Comparison of ENCODE assay signal across 8 cellular contexts in the genomic region with DNA sequence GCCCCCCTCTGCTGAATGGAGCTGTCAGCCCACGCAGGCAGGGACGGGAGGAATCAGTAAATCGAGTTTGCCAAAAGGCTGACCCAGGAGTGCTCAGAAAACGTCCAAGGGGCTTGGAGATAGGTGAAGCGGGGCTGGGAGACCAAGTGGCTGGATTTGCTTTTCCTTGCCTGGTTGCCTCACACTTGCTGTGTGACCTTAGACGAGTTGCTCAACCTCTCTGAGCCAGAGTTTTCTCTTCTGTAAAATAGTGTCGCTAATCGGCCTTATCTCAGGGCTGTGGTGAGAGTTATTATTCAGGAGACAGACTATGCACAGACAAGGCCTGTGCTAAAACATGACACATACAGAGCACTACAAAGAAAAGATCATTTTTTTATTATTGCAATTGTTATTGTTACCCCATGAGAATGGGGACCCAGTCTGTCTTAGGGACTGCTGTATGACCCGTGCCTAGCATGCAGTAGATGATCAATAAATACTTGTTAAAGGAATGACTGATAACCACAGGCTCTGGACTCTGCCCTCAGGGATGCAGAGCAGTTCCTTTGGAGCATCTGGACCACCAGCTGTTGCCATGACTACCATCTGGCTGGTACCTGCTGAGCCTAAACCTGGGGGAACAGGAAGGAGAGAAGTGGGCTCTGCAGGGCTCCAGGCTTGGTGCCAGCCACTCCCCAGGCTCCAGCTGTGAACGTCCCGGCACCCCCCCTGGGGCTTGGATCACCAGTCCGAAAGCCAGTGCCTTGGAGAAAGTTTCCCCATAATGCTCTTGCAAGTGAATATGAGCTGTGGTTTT. TPM values are rescaled to one million over a fixed set of nuclear protein-coding genes. Genes with fewer than 3 reads are reported as not detected.
DNase-seq lines count a peak whose midpoint lies in the region; ATAC-seq, FAIRE-seq and TF ChIP-seq lines count a peak whose summit lies in the region.

No MANE protein-coding gene starts in this region.

- H4K20me1 ChIP-seq in keratinocyte (ENCODE audit: control insufficient read depth, extremely low read depth, insufficient read depth, low read length), result peaks cover 5% of the 10 kb centered on the region

- no peaks in the 10 kb centered on the region for H3K9me1 ChIP-seq in keratinocyte (ENCODE audit: control insufficient read depth, extremely low read depth, insufficient read depth, low read length)

- H3K4me3 Mint-ChIP-seq in activated naive CD4-positive, alpha-beta T cell treated with anti-CD3 and anti-CD28 coated beads, Interleukin-2, amount 10 ng/mL, durations not matched to agents 7 days and 5 days, result peak overlapping the region; percentile 60
- peak overlapping the region; percentile 70 for H3K4me3 Mint-ChIP-seq in activated CD8-positive, alpha-beta T cell treated with anti-CD3 and anti-CD28 coated beads for 36 hours

- H3K27me3 Mint-ChIP-seq in activated naive CD4-positive, alpha-beta T cell treated with anti-CD3 and anti-CD28 coated beads, Interleukin-2, amount 10 ng/mL, durations not matched to agents 7 days and 5 days, result peaks cover 77% of the 10 kb centered on the region
- peaks cover 20% of the 10 kb centered on the region for H3K27me3 Mint-ChIP-seq in activated CD8-positive, alpha-beta T cell treated with anti-CD3 and anti-CD28 coated beads for 36 hours

- no peak overlapping the region for H3K27ac ChIP-seq in keratinocyte (ENCODE audit: control insufficient read depth, insufficient read depth, low read length)
- peak overlapping the region in 1 of 4 donors; percentile 45 for H3K27ac ChIP-seq in upper lobe of left lung

- FAIRE-seq in keratinocyte (lab: Jason Lieb, UNC), result no peak

- H3K27ac Mint-ChIP-seq in activated naive CD4-positive, alpha-beta T cell treated with anti-CD3 and anti-CD28 coated beads, Interleukin-2, amount 10 ng/mL, durations not matched to agents 7 days and 5 days, result no peak overlapping the region
- no peak overlapping the region for H3K27ac Mint-ChIP-seq in activated CD8-positive, alpha-beta T cell treated with anti-CD3 and anti-CD28 coated beads for 36 hours

- POLR2A ChIA-PET in activated CD8-positive, alpha-beta T cell treated with anti-CD3 and anti-CD28 coated beads for 36 hours (lab: Charles Lee), result interaction anchor here (0.6 to 0.8 kb wide), 3 partner anchors 65 to 349 kb away, joined by 3 read pairs; no protein-coding TSS in a partner anchor

- no peak for TF ChIP-seq CTCF in activated CD8-positive, alpha-beta T cell treated with anti-CD3 and anti-CD28 coated beads for 36 hours (IDR thresholded peaks at IDR 0.05)
- no peak for TF ChIP-seq CTCF in keratinocyte (optimal IDR thresholded peaks at IDR 0.05 in 1 of 3, IDR thresholded peaks at IDR 0.05 in 1 of 3, conservative IDR thresholded peaks at IDR 0.05 in 1 of 3; ENCODE audit: extremely low read depth in 1 of 3, insufficient read depth in 2 of 3, low read length in 3 of 3)
- no peak for TF ChIP-seq CTCF in upper lobe of left lung (IDR thresholded peaks at IDR 0.05)

- dilution Hi-C loops in keratinocyte (cut with MboI; ENCODE audit: extremely low pct_ligation_motif_present, low sequenced_read_pairs), result no loop called here

- 29 to 64% methylated on average over 4 to 12 of the region's 12 CpGs for WGBS in upper lobe of left lung, 2 donors

- H3K4me1 ChIP-seq in keratinocyte (ENCODE audit: control insufficient read depth, extremely low read depth, insufficient read depth, low read length) (peaks cover 8% of the 10 kb centered on the region), upper lobe of left lung (peaks cover 24 to 36% (median 30%) of the 10 kb centered on the region in 4 donors)

- TF ChIP-seq POLR2A in upper lobe of left lung (IDR thresholded peaks at IDR 0.05), result no peak

- H3K4me3 ChIP-seq in keratinocyte (ENCODE audit: control insufficient read depth in 2 of 3, extremely low read depth in 1 of 3, insufficient read depth in 2 of 3, low read depth in 1 of 3, low read length in 3 of 3) (peak overlapping the region; percentile 20 to 57 (median 50)), upper lobe of left lung (peak overlapping the region; percentile 6 to 60 (median 50))

- peak overlapping the region; percentile 29 for H2AFZ ChIP-seq in keratinocyte (ENCODE audit: control insufficient read depth, low read length)

- H3K36me3 ChIP-seq in keratinocyte (ENCODE audit: control insufficient read depth in 2 of 2, extremely low read depth in 1 of 2, insufficient read depth in 2 of 2, low read length in 2 of 2), result no peaks in the 10 kb centered on the region
- H3K36me3 ChIP-seq in upper lobe of left lung, result no peaks in the 10 kb centered on the region

- peak; percentile 5 for ATAC-seq in activated CD8-positive, alpha-beta T cell treated with anti-CD3 and anti-CD28 coated beads for 36 hours
- ATAC-seq in upper lobe of left lung (ENCODE audit: low FRiP score in 2 of 2), result peak in 1 of 2 donors; percentile 2
- no peak for ATAC-seq in HG03460 (IDR thresholded peaks at IDR 0.05; ENCODE audit: unreplicated experiment)
- no peak for ATAC-seq in HG03159 (IDR thresholded peaks at IDR 0.05; ENCODE audit: unreplicated experiment)

- TF ChIP-seq EP300 in upper lobe of left lung (IDR thresholded peaks at IDR 0.05), result no peak

- no peaks in the 10 kb centered on the region for H3K9me3 Mint-ChIP-seq in activated naive CD4-positive, alpha-beta T cell treated with anti-CD3 and anti-CD28 coated beads, Interleukin-2, amount 10 ng/mL, durations not matched to agents 7 days and 5 days
- H3K9me3 Mint-ChIP-seq in activated CD8-positive, alpha-beta T cell treated with anti-CD3 and anti-CD28 coated beads for 36 hours, result no peaks in the 10 kb centered on the region

- H3K4me2 ChIP-seq in keratinocyte (ENCODE audit: control insufficient read depth, extremely low read depth, insufficient read depth, low read depth, low read length), result peak overlapping the region; percentile 71

- no peaks in the 10 kb centered on the region for H3K9me3 ChIP-seq in keratinocyte (ENCODE audit: control insufficient read depth, low read depth, low read length)
- no peaks in the 10 kb centered on the region for H3K9me3 ChIP-seq in upper lobe of left lung

- intact Hi-C loops in activated CD8-positive, alpha-beta T cell treated with anti-CD3 and anti-CD28 coated beads for 36 hours (cut with micrococcal nuclease), result loop anchor here (1.0 kb wide), 1 partner anchor 121 kb away; no protein-coding TSS in a partner anchor

- H3K27me3 ChIP-seq in keratinocyte (ENCODE audit: control insufficient read depth, extremely low read depth, insufficient read depth, low read length), result peaks cover 72% of the 10 kb centered on the region
- peaks cover 0 to 11% (median 0%) of the 10 kb centered on the region in 4 donors for H3K27me3 ChIP-seq in upper lobe of left lung

- no peaks in the 10 kb centered on the region for H3K36me3 Mint-ChIP-seq in activated naive CD4-positive, alpha-beta T cell treated with anti-CD3 and anti-CD28 coated beads, Interleukin-2, amount 10 ng/mL, durations not matched to agents 7 days and 5 days
- no peaks in the 10 kb centered on the region for H3K36me3 Mint-ChIP-seq in activated CD8-positive, alpha-beta T cell treated with anti-CD3 and anti-CD28 coated beads for 36 hours (ENCODE audit: low read depth)

- H3K9ac ChIP-seq in keratinocyte (ENCODE audit: control insufficient read depth, extremely low read depth, insufficient read depth, low read length), result peak overlapping the region; percentile 40

- DNase-seq in activated naive CD4-positive, alpha-beta T cell treated with anti-CD3 and anti-CD28 coated beads, Interleukin-2, amount 10 ng/mL, durations not matched to agents 7 days and 5 days, result no peak
- DNase-seq in activated naive CD4-positive, alpha-beta T cell (lab: John Stamatoyannopoulos, UW), result no peak
- DNase-seq in activated CD8-positive, alpha-beta T cell treated with anti-CD3 and anti-CD28 coated beads for 36 hours, result no peak
- DNase-seq in keratinocyte (ENCODE audit: low read depth, low spot score), result no peak
- DNase-seq in upper lobe of left lung, result peak in 1 of 2 donors; percentile 25
- DNase-seq in hypothalamus (lab: John Stamatoyannopoulos, UW), result no peak

- no peaks in the 10 kb centered on the region for H3K79me2 ChIP-seq in keratinocyte (ENCODE audit: control insufficient read depth, insufficient read depth, low read length)

- H3K4me1 Mint-ChIP-seq in activated naive CD4-positive, alpha-beta T cell treated with anti-CD3 and anti-CD28 coated beads, Interleukin-2, amount 10 ng/mL, durations not matched to agents 7 days and 5 days, result peaks cover 9% of the 10 kb centered on the region
- peaks cover 8% of the 10 kb centered on the region for H3K4me1 Mint-ChIP-seq in activated CD8-positive, alpha-beta T cell treated with anti-CD3 and anti-CD28 coated beads for 36 hours (ENCODE audit: low read depth)

- CTCF ChIA-PET in activated naive CD4-positive, alpha-beta T cell treated with anti-CD3 and anti-CD28 coated beads, Interleukin-2, amount 10 ng/mL, durations not matched to agents 7 days and 5 days (lab: Charles Lee), result interaction anchor here (0.7 to 3.6 kb wide), 16 partner anchors 8 to 365 kb away, joined by 3 to 21 read pairs (median 4); no protein-coding TSS in a partner anchor
- CTCF ChIA-PET in activated CD8-positive, alpha-beta T cell treated with anti-CD3 and anti-CD28 coated beads for 36 hours (lab: Charles Lee), result interaction anchor here (0.5 to 4.5 kb wide), 23 partner anchors 8 to 349 kb away, joined by 3 to 37 read pairs (median 5); no protein-coding TSS in a partner anchor

RNA-seq across cellular contexts. Expression of a gene that starts 0.9 kb away (rescaled TPM):
- under 1 TPM; 0.25 to 0.29 TPM for total RNA-seq in activated CD8-positive, alpha-beta T cell treated with anti-CD3 and anti-CD28 coated beads for 36 hours
- 0.03 TPM in 1 of 3 replicates, not detected in the others for polyA plus RNA-seq in keratinocyte
- 0.14 TPM for polyA plus RNA-seq in keratinocyte (2011; ENCODE audit: low read depth)
- not detected in 2 replicates for polyA plus RNA-seq in keratinocyte (2011; cell fraction: cytosol; rRNA removed)
- 0.05 TPM in 1 of 2 replicates, not detected in the other for polyA plus RNA-seq in keratinocyte (2011; cell fraction: nucleus; rRNA removed)
- polyA plus RNA-seq in keratinocyte (2012; ENCODE audit: low replicate concordance), result 0.17 TPM in 1 of 2 replicates, not detected in the other
- polyA minus RNA-seq in keratinocyte, result 0.16 TPM in 1 of 3 replicates, not detected in the others
- 1.7 TPM for polyA minus RNA-seq in keratinocyte (2011; cell fraction: cytosol; rRNA and poly(A)+ RNA removed)
- polyA minus RNA-seq in keratinocyte (2011; cell fraction: nucleus; rRNA and poly(A)+ RNA removed), result 0.31 and 0.32 TPM in 2 replicates
- 1 to 10 TPM; 1.0 to 2.7 (median 1.7) TPM for total RNA-seq in upper lobe of left lung

RNA-seq across cellular contexts. Expression of a gene that starts 31.4 kb away (rescaled TPM):
- not detected for total RNA-seq in activated CD8-positive, alpha-beta T cell treated with anti-CD3 and anti-CD28 coated beads for 36 hours
- 0.50 TPM in 1 of 3 replicates, not detected in the others for polyA plus RNA-seq in keratinocyte
- not detected for polyA plus RNA-seq in keratinocyte (2011; ENCODE audit: low read depth)
- polyA plus RNA-seq in keratinocyte (2011; cell fraction: cytosol; rRNA removed), result 0.09 and 0.22 TPM in 2 replicates
- 0.16 and 0.29 TPM in 2 replicates for polyA plus RNA-seq in keratinocyte (2011; cell fraction: nucleus; rRNA removed)
- not detected in 2 replicates for polyA plus RNA-seq in keratinocyte (2012; ENCODE audit: low replicate concordance)
- polyA minus RNA-seq in keratinocyte, result 0.76 TPM in 1 of 3 replicates, not detected in the others
- 3.6 TPM for polyA minus RNA-seq in keratinocyte (2011; cell fraction: cytosol; rRNA and poly(A)+ RNA removed)
- 1.4 and 1.8 TPM in 2 replicates for polyA minus RNA-seq in keratinocyte (2011; cell fraction: nucleus; rRNA and poly(A)+ RNA removed)
- total RNA-seq in upper lobe of left lung, result 100 to 1,000 TPM in 3 of 6 donors, 10 to 100 TPM in 3; 44.9 to 168 (median 122) TPM

Comparison
In these comparisons a context has a peak if more than half of its experiments do, and no peak if none do; other contexts are left out.
1. RNA of a gene that starts 31.4 kb away (total RNA-seq): 44.9 to 168 TPM in upper lobe of left lung; not detected in activated CD8-positive, alpha-beta T cell treated with anti-CD3 and anti-CD28 coated beads for 36 hours; every median in the first group is over 10 times any median in the second.